Comparison of ENCODE assay signal across 17 cellular contexts in genomic region chrX:9897761-9898161, GRCh38.
A peak's percentile ranks its signal among the peaks of the same experiment; 100 is the strongest.
DNase-seq lines count a peak whose midpoint lies in the region; TF ChIP-seq lines count a peak whose summit lies in the region.
"Had no signal": no experiment of that assay in that cellular context is flagged by ENCODE, and none has a peak within 500 bp of the region (broad histone marks: within the 10 kb centered on the region; RNA-seq: fewer than 3 reads in every experiment).

No MANE protein-coding gene starts in this region.

- peak overlapping the region; percentile 73 for H3K4me3 Mint-ChIP-seq in neural crest cell
- H3K4me3 Mint-ChIP-seq: activated CD8-positive, alpha-beta T cell treated with anti-CD3 and anti-CD28 coated beads for 36 hours; stimulated activated effector memory CD8-positive, alpha-beta T cell treated with anti-CD3 and anti-CD28 coated beads, Interleukin-12 subunit alpha, Interleukin-12 subunit beta, amount 100 ng/mL, for 72 hours had no signal

- no peaks in the 10 kb centered on the region for H3K27me3 ChIP-seq in MG63
- no peaks in the 10 kb centered on the region for H3K27me3 ChIP-seq in tibial artery
- no peaks in the 10 kb centered on the region for H3K27me3 ChIP-seq in testis
- H3K27me3 ChIP-seq: BLaER1, ovary had no signal

- H3K27ac ChIP-seq in cingulate gyrus (ENCODE audit: low read depth, low read length): peak overlapping the region; percentile 47
- H3K27ac ChIP-seq in tibial artery: no peak overlapping the region
- no peak overlapping the region for H3K27ac ChIP-seq in testis
- H3K27ac ChIP-seq: BLaER1, ovary had no signal

- no peak for TF ChIP-seq POLR2A in testis (IDR thresholded peaks at IDR 0.05)

- H3K27me3 Mint-ChIP-seq in neural crest cell (ENCODE audit: low read depth): no peaks in the 10 kb centered on the region
- H3K27me3 Mint-ChIP-seq: activated CD8-positive, alpha-beta T cell treated with anti-CD3 and anti-CD28 coated beads for 36 hours had no signal

- H3K4me3 ChIP-seq in MG63: peak overlapping the region; percentile 28
- no peak overlapping the region for H3K4me3 ChIP-seq in tibial artery
- peak overlapping the region in 1 of 2 donors; percentile 34 for H3K4me3 ChIP-seq in testis
- H3K4me3 ChIP-seq: BLaER1, ovary had no signal

- TF ChIP-seq CTCF in neural crest cell (conservative IDR thresholded peaks at IDR 0.05) (no peak), tibial artery (IDR thresholded peaks at IDR 0.05) (no peak), testis (IDR thresholded peaks at IDR 0.05) (no peak)

- H3K4me1 ChIP-seq in tibial artery: no peaks in the 10 kb centered on the region
- no peaks in the 10 kb centered on the region for H3K4me1 ChIP-seq in testis

- WGBS in testis, 2 donors: 50 to 61% methylated on average over 3 to 6 of the region's 6 CpGs

- H3K9me3 ChIP-seq in MG63 (no peaks in the 10 kb centered on the region), tibial artery (no peaks in the 10 kb centered on the region), testis (no peaks in the 10 kb centered on the region)
- H3K9me3 ChIP-seq: BLaER1, ovary had no signal

- intact Hi-C loops in tibial artery (cut with DNase I; ENCODE audit: low total_unique reads) (no loop called here), testis (cut with DNase I; ENCODE audit: low total_unique reads) (no loop called here)

- H3K36me3 ChIP-seq in MG63 (no peaks in the 10 kb centered on the region), tibial artery (no peaks in the 10 kb centered on the region), testis (ENCODE audit: low read depth, missing control alignments) (no peaks in the 10 kb centered on the region)
- H3K36me3 ChIP-seq: BLaER1, ovary had no signal

- H3K36me3 Mint-ChIP-seq in neural crest cell (ENCODE audit: low read depth): peaks cover 3% of the 10 kb centered on the region
- H3K36me3 Mint-ChIP-seq: stimulated activated effector memory CD8-positive, alpha-beta T cell treated with anti-CD3 and anti-CD28 coated beads, Interleukin-12 subunit alpha, Interleukin-12 subunit beta, amount 100 ng/mL, for 72 hours had no signal

- peak overlapping the region; percentile 96 for H3K27ac Mint-ChIP-seq in neural crest cell (ENCODE audit: unreplicated experiment)
- H3K27ac Mint-ChIP-seq: activated CD8-positive, alpha-beta T cell treated with anti-CD3 and anti-CD28 coated beads for 36 hours; stimulated activated effector memory CD8-positive, alpha-beta T cell treated with anti-CD3 and anti-CD28 coated beads, Interleukin-12 subunit alpha, Interleukin-12 subunit beta, amount 100 ng/mL, for 72 hours had no signal

- peak; percentile 72 for DNase-seq in AG20443 (ENCODE audit: low spot score)
- peak; percentile 68 for DNase-seq in MG63
- no peak for DNase-seq in neural crest cell (ENCODE audit: low read depth, low spot score)
- DNase-seq in stimulated activated CD8-positive, alpha-beta memory T cell treated with anti-CD3 and anti-CD28 coated beads, Interleukin-4, amount 100 ng/mL, for 48 hours: no peak
- no peak for DNase-seq in retina
- no peak for DNase-seq in tibial artery
- no peak for DNase-seq in testis
- DNase-seq: activated CD8-positive, alpha-beta T cell treated with anti-CD3 and anti-CD28 coated beads for 36 hours; activated gamma-delta T cell treated with Interleukin-2 at 50 U/mL for 16 hours; NCI-H2171; OCI-M1; ovary; stimulated activated CD4-positive, alpha-beta T cell treated with anti-CD3 and anti-CD28 coated beads, Interleukin-1b, Interleukin-23, amount 100 ng/mL, for 48 hours; T-helper 2 cell had no signal

- peaks cover 44% of the 10 kb centered on the region for H3K4me1 Mint-ChIP-seq in neural crest cell

- H3K9me3 Mint-ChIP-seq in neural crest cell: peaks cover 3% of the 10 kb centered on the region
- H3K9me3 Mint-ChIP-seq: activated CD8-positive, alpha-beta T cell treated with anti-CD3 and anti-CD28 coated beads for 36 hours; stimulated activated effector memory CD8-positive, alpha-beta T cell treated with anti-CD3 and anti-CD28 coated beads, Interleukin-12 subunit alpha, Interleukin-12 subunit beta, amount 100 ng/mL, for 72 hours had no signal

Comparison
In these comparisons a context has a peak if more than half of its experiments do, and no peak if none do; other contexts are left out.
1. DNase-seq: peak in AG20443 (single experiment) and MG63 (single experiment); none in neural crest cell (single experiment), stimulated activated CD8-positive, alpha-beta memory T cell treated with anti-CD3 and anti-CD28 coated beads, Interleukin-4, amount 100 ng/mL, for 48 hours (single experiment), retina (single experiment), tibial artery (0 of 2) and testis (single experiment).